In the genomic region with DNA sequence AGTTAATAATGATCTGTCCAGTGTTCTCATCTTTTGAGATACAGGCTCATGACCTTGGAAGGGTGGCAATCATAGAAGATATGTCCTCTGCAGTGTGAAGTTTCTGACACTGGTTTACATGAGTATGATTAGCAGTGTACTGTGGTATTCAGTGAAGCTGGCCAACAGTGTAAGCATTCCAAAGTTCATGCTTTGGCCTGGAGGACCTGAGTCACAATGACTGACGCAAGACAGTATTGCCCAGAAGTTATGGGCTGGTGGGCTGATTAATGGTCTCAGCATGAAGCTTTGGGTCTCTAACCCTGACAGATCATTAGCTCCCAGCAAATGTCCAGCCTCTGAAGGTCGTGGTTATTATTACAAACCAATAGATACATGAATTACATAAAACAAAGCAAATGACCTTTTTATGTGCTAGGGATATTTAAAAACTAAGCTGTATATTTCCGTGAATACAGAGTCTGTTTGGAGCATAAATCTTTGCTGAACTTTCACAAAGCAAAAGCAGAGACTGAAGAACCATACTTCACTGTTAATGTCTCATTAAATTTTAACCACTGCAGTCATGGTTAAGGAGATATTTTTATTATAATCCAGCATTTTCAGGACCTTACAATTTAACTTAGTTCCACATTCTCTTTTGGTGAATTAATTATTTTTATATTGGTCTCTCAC, we compare ENCODE assay signal across 10 cellular contexts. TPM values are rescaled to one million over a fixed set of nuclear protein-coding genes. Genes with fewer than 3 reads are reported as not detected.
DNase-seq lines count a peak whose midpoint lies in the region; ATAC-seq, FAIRE-seq and TF ChIP-seq lines count a peak whose summit lies in the region.
"Had no signal": no experiment of that assay in that cellular context is flagged by ENCODE, and none has a peak within 500 bp of the region (broad histone marks: within the 10 kb centered on the region; RNA-seq: fewer than 3 reads in every experiment).

No MANE protein-coding gene starts in this region.

- peak overlapping the region; percentile 66 for H3K4me2 ChIP-seq in A549
- H3K4me2 ChIP-seq in endothelial cell of umbilical vein (ENCODE audit: insufficient read depth, low read length) = no peak overlapping the region

- CTCF ChIA-PET in A549 (lab: Yijun Ruan, JAX) (interaction anchor here (0.6 to 2.1 kb wide), 6 partner anchors 15 to 787 kb away, joined by 3 to 17 read pairs (median 4); no protein-coding TSS in a partner anchor), endothelial cell of umbilical vein (lab: Charles Lee) (interaction anchor here (0.9 to 1.2 kb wide), 2 partner anchors 12 to 13 kb away, joined by 3 read pairs; no protein-coding TSS in a partner anchor)

- H3K79me2 ChIP-seq in endothelial cell of umbilical vein (ENCODE audit: control insufficient read depth, insufficient read depth, low read length) = no peaks in the 10 kb centered on the region

- TF ChIP-seq RAD21 in A549 (conservative IDR thresholded peaks at IDR 0.05 in 1 of 2, IDR thresholded peaks at IDR 0.05 in 1 of 2) = no peak

- no TSS peak for BruUV-seq in endothelial cell of umbilical vein (replicated peaks; lab: Mats Ljungman, UMichigan)

- dilution Hi-C loops in endothelial cell of umbilical vein (cut with MboI; ENCODE audit: extremely low pct_ligation_motif_present, low sequenced_read_pairs) = no loop called here

- no peaks in the 10 kb centered on the region for H3K9me1 ChIP-seq in endothelial cell of umbilical vein (replicated peaks; ENCODE audit: control insufficient read depth, extremely low read depth, insufficient read depth, low read length)

- H3K9me3 ChIP-seq in A549 (no peaks in the 10 kb centered on the region), endothelial cell of umbilical vein (replicated peaks; ENCODE audit: control insufficient read depth, insufficient read depth, low read length) (no peaks in the 10 kb centered on the region)

- peak in 1 of 2 experiments; percentile 39; a peak in 1 of 5 replicates for TF ChIP-seq EP300 in A549 (IDR thresholded peaks at IDR 0.05)

- intact Hi-C loops in endothelial cell of umbilical vein (cut with micrococcal nuclease) (no loop called here), CD14-positive monocyte (cut with micrococcal nuclease) (no loop called here)

- H3K36me3 ChIP-seq in endothelial cell of umbilical vein (ENCODE audit: control insufficient read depth in 2 of 2, extremely low read depth in 1 of 2, insufficient read depth in 2 of 2, low read length in 2 of 2) = no peaks in the 10 kb centered on the region

- H4K20me1 ChIP-seq in endothelial cell of umbilical vein (replicated peaks; ENCODE audit: control insufficient read depth, extremely low read depth, insufficient read depth, low read length) = no peaks in the 10 kb centered on the region

- H3K27ac ChIP-seq in A549 (peak overlapping the region; percentile 78 to 89), endothelial cell of umbilical vein (ENCODE audit: insufficient read depth, low read depth, low read length) (no peak overlapping the region)

- DNase-seq in A549 (ENCODE audit: low read depth in 1 of 2, low spot score in 1 of 2) (peak; percentile 45 to 87), LoVo (ENCODE audit: low spot score) (peak; percentile 10), endothelial cell of umbilical vein (ENCODE audit: low read depth, low spot score) (peak; percentile 18), lung microvascular endothelial cell (ENCODE audit: low read depth in 2 of 2) (peak; percentile 11 to 55), putamen (ENCODE audit: low spot score) (no peak), CD14-positive monocyte (ENCODE audit: low spot score) (no peak)
- DNase-seq: activated naive CD4-positive, alpha-beta T cell treated with anti-CD3 and anti-CD28 coated beads, Interleukin-2, amount 50 U/mL, for 16 hours; T-helper 9 cell had no signal

- H3K4me1 ChIP-seq in A549 = peaks cover 35% of the 10 kb centered on the region
- no peaks in the 10 kb centered on the region for H3K4me1 ChIP-seq in endothelial cell of umbilical vein (ENCODE audit: control insufficient read depth, extremely low read depth, insufficient read depth, low read length)

- WGBS in A549 (ENCODE audit: missing lambda C conversion rate) = 7% methylated on average over 3 of the region's 3 CpGs

- no peaks in the 10 kb centered on the region for H3K36me3 Mint-ChIP-seq in CD14-positive monocyte

- peaks cover 2 to 10% (median 5%) of the 10 kb centered on the region in 3 donors for H3K27me3 Mint-ChIP-seq in CD14-positive monocyte (ENCODE audit: low read depth in 3 of 3)

- peak; percentile 99 for ATAC-seq in A549
- ATAC-seq in HG02759 (IDR thresholded peaks at IDR 0.05; ENCODE audit: unreplicated experiment) = no peak
- no peak for ATAC-seq in GM19351 (IDR thresholded peaks at IDR 0.05; ENCODE audit: unreplicated experiment)

- H3K4me3 Mint-ChIP-seq in CD14-positive monocyte = no peak overlapping the region

- TF ChIP-seq CTCF in A549 (IDR thresholded peaks at IDR 0.05) (no peak), endothelial cell of umbilical vein (IDR thresholded peaks at IDR 0.05; ENCODE audit: extremely low read depth in 1 of 2, insufficient read depth in 1 of 2, low read depth in 1 of 2, low read length in 2 of 2) (no peak), CD14-positive monocyte (IDR thresholded peaks at IDR 0.05) (no peak)

- H3K27me3 ChIP-seq in endothelial cell of umbilical vein (ENCODE audit: control insufficient read depth in 2 of 2, insufficient read depth in 2 of 2, low read length in 2 of 2) = no peaks in the 10 kb centered on the region

- peak; percentile 61 for FAIRE-seq in A549 (lab: Jason Lieb, UNC)
- FAIRE-seq in endothelial cell of umbilical vein (lab: Jason Lieb, UNC) = no peak

- no peak overlapping the region for H3K4me3 ChIP-seq in A549
- no peak overlapping the region for H3K4me3 ChIP-seq in endothelial cell of umbilical vein (replicated peaks in 1 of 3; ENCODE audit: insufficient read depth in 1 of 3, low read depth in 1 of 3, low read length in 3 of 3)

- TF ChIP-seq POLR2A in A549 (IDR thresholded peaks at IDR 0.05; ENCODE audit: low read length) = no peak
- no peak for TF ChIP-seq POLR2A in endothelial cell of umbilical vein (IDR thresholded peaks at IDR 0.05; ENCODE audit: low read depth, low read length)

- H3K9me3 Mint-ChIP-seq in CD14-positive monocyte = peaks cover 0 to 4% (median 0%) of the 10 kb centered on the region in 7 donors

- peaks cover 2% of the 10 kb centered on the region for H3K4me1 Mint-ChIP-seq in CD14-positive monocyte

- no peak overlapping the region for H2AFZ ChIP-seq in endothelial cell of umbilical vein (ENCODE audit: low read depth, low read length)

- H3K9ac ChIP-seq in endothelial cell of umbilical vein (replicated peaks; ENCODE audit: extremely low read depth, insufficient read depth, low read length) = no peak overlapping the region

- POLR2A ChIA-PET in A549 (lab: Yijun Ruan, JAX) (interaction anchor here (1.0 to 1.7 kb wide), 2 partner anchors 28 to 1005 kb away, joined by 3 to 9 read pairs; a partner anchor contains a TSS), endothelial cell of umbilical vein (lab: Charles Lee) (no interaction called here)

- H3K27ac Mint-ChIP-seq in CD14-positive monocyte = no peak overlapping the region

TF ChIP-seq in A549, 52 proteins besides CTCF, POLR2A, EP300 and RAD21 (continues in another document):
- TF ChIP-seq NFE2L2 (conservative IDR thresholded peaks at IDR 0.05; ENCODE audit: low read length) (peak; percentile 46; the same call in 1 of the 2 replicates), TP53 (CRISPR knock-in tag; IDR thresholded peaks at IDR 0.05) (no peak)
- TF ChIP-seq, protein P1, sequence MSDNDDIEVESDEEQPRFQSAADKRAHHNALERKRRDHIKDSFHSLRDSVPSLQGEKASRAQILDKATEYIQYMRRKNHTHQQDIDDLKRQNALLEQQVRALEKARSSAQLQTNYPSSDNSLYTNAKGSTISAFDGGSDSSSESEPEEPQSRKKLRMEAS (IDR thresholded peaks at IDR 0.05) = 0 out of 2 replicates have a peak, but pooled peaks have one; percentile 47

TF ChIP-seq in endothelial cell of umbilical vein, 7 proteins besides CTCF, POLR2A, EP300 and RAD21:
- TF ChIP-seq JUN (IDR thresholded peaks at IDR 0.05; ENCODE audit: borderline replicate concordance, insufficient read depth, insufficient read length, low read depth) (no peak), MYC (IDR thresholded peaks at IDR 0.05; ENCODE audit: low read depth, low read length) (no peak), POLR2AphosphoS5 (IDR thresholded peaks at IDR 0.05; ENCODE audit: insufficient read depth, low read depth, low read length) (no peak), EZH2 (IDR thresholded peaks at IDR 0.05; ENCODE audit: borderline replicate concordance, low read depth, low read length, severe bottlenecking) (no peak), GATA2 (IDR thresholded peaks at IDR 0.05; ENCODE audit: insufficient read depth, insufficient read length, low read depth, low read length) (no peak), FOS (IDR thresholded peaks at IDR 0.05; ENCODE audit: borderline replicate concordance, insufficient read depth, low read length) (no peak)
- TF ChIP-seq, protein P1 (IDR thresholded peaks at IDR 0.05; ENCODE audit: insufficient read depth, insufficient read length) = no peak

RNA-seq across cellular contexts. Expression of a gene that starts 28.3 kb away (rescaled TPM):
- polyA plus RNA-seq in A549 (2011; rRNA removed) (31.3 and 32.8 TPM in 2 replicates), A549 (2017; fragmentation: RNase III; extraction: RNeasy Plus Mini Kit Qiagen cat#74134 plus additional on column Dnase treatment) (31.0 to 31.8 TPM (median 31.4 TPM) in 3 replicates), endothelial cell of umbilical vein (5.2 and 7.8 TPM in 2 replicates), CD14-positive monocyte (10 to 100 TPM in 1 of 2 donors, 1 to 10 TPM in 1; 8.1 to 17.5 TPM)
- polyA plus RNA-seq in A549 (2012; cell fraction: cytosol; rRNA removed) = 6.2 and 6.6 TPM in 2 replicates
- polyA plus RNA-seq in A549 (2012; cell fraction: nucleus; rRNA removed) = 4.2 and 7.8 TPM in 2 replicates
- polyA minus RNA-seq in A549 (2011; rRNA and poly(A)+ RNA removed) = 20.9 and 23.6 TPM in 2 replicates
- total RNA-seq in endothelial cell of umbilical vein (38.0 and 41.5 TPM in 2 replicates), lung microvascular endothelial cell (44.9 and 59.1 TPM in 2 replicates)
- 10.5 and 11.2 TPM in 2 replicates for polyA plus RNA-seq in endothelial cell of umbilical vein (2011; cell fraction: cytosol; rRNA removed)
- 43.5 and 47.1 TPM in 2 replicates for polyA plus RNA-seq in endothelial cell of umbilical vein (2011; cell fraction: nucleus; rRNA removed)
- polyA plus RNA-seq in endothelial cell of umbilical vein (2012) = 31.4 and 38.9 TPM in 2 replicates
- 29.7 and 31.1 TPM in 2 replicates for polyA minus RNA-seq in endothelial cell of umbilical vein
- 21.7 TPM for polyA minus RNA-seq in endothelial cell of umbilical vein (2011; cell fraction: cytosol; rRNA and poly(A)+ RNA removed)
- polyA minus RNA-seq in endothelial cell of umbilical vein (2011; cell fraction: nucleus; rRNA and poly(A)+ RNA removed) = 90.8 and 92.6 TPM in 2 replicates

Comparison
In these comparisons a context has a peak if more than half of its experiments do, and no peak if none do; other contexts are left out.
1. ATAC-seq: peak in A549 (2 of 2); none in HG02759 (single experiment) and GM19351 (single experiment).
2. DNase-seq: peak in A549 (2 of 2), LoVo (single experiment), endothelial cell of umbilical vein (single experiment) and lung microvascular endothelial cell (2 of 2); none in putamen (single experiment) and CD14-positive monocyte (single experiment).